Comparison of ENCODE assay signal across 31 cellular contexts in the genomic region with DNA sequence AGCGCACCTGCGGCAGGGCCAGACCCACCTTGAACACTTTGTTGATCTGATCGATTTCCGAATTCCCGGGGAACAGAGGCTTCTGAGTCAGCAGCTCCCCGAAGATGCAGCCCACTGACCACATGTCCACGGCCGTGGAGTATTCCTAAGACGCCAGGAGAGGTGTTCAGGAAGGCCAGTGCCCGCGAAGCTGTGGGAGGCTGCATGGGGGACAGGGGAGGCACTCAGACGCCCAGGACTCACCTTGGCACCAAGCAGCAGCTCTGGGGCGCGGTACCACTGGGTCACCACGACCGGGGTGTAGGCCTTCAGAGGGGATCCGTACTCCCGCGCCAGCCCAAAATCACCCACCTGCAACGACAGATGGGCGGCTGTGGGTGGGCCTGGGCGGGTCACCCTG. TPM values are rescaled to one million over a fixed set of nuclear protein-coding genes. Genes with fewer than 3 reads are reported as not detected.
DNase-seq lines count a peak whose midpoint lies in the region; ATAC-seq and TF ChIP-seq lines count a peak whose summit lies in the region.
"Had no signal": no experiment of that assay in that cellular context is flagged by ENCODE, and none has a peak within 500 bp of the region (broad histone marks: within the 10 kb centered on the region; RNA-seq: fewer than 3 reads in every experiment).

No MANE protein-coding gene starts in this region.

- peaks cover 2 to 10% (median 4%) of the 10 kb centered on the region in 3 experiments; a peak in 6 of 7 replicates for H3K36me3 Mint-ChIP-seq in H9 (ENCODE audit: insufficient read depth in 1 of 3, low read depth in 3 of 3)

- DNase-seq in activated T-cell treated with anti-CD3 and anti-CD28 coated beads, Interleukin-2, amount 50 U/mL, for 1 hour: peak; percentile 15
- DNase-seq in activated T-cell treated with anti-CD3 and anti-CD28 coated beads, Interleukin-2, amount 50 U/mL, for 48 hours: no peak
- DNase-seq in H9 (no peak), islet precursor cell (peak; percentile 40), sigmoid colon (peak; percentile 54), NCI-H446 treated with DMSO at 0.1 percent for 48 hours (lab: John Stamatoyannopoulos, UW) (no peak)
- DNase-seq: activated CD8-positive, alpha-beta T cell treated with anti-CD3 and anti-CD28 coated beads for 36 hours; activated naive CD4-positive, alpha-beta T cell treated with Interleukin-2 at 50 U/mL for 16 hours; activated T-cell treated with anti-CD3 and anti-CD28 coated beads, Interleukin-2, amount 50 U/mL, for 4 hours; CD8-positive, alpha-beta memory T cell; cerebellar nuclear complex; foreskin fibroblast; KG1; MG63; NCI-H1930; NCI-H526; NK-92 treated with Interleukin-12 subunit alpha and Interleukin-12 subunit beta, amount 100 ng/mL, for 24 hours; stimulated activated naive B cell treated with anti-CD40 and anti-IgM and Interleukin-4, amounts not matched to agents 10 μg/mL and 1 μg/mL and 100 μg/mL, for 72 hours had no signal

- TF ChIP-seq CTCF in H9 (conservative IDR thresholded peaks at IDR 0.05) (no peak), sigmoid colon (IDR thresholded peaks at IDR 0.05) (no peak)

- H3K27me3 Mint-ChIP-seq in H9 (ENCODE audit: low read depth): no peaks in the 10 kb centered on the region
- H3K27me3 Mint-ChIP-seq: activated CD8-positive, alpha-beta T cell treated with anti-CD3 and anti-CD28 coated beads for 36 hours; B cell; CD8-positive, alpha-beta memory T cell; stimulated activated naive B cell treated with anti-CD40 and anti-IgM and Interleukin-4, amounts not matched to agents 10 μg/mL and 1 μg/mL and 100 μg/mL, for 72 hours had no signal

- H2BK15ac ChIP-seq in H9 (ENCODE audit: low read depth, low read length): no peak overlapping the region

- H4K8ac ChIP-seq in H9 (replicated peaks; ENCODE audit: insufficient read length, low read depth, low read length): no peak overlapping the region

- no peak overlapping the region for H3K23ac ChIP-seq in H9 (ENCODE audit: insufficient read length, low read depth, low read length)

- no peaks in the 10 kb centered on the region for H4K20me1 ChIP-seq in H9 (ENCODE audit: control insufficient read depth, insufficient read depth, insufficient read length)

- H2BK120ac ChIP-seq in H9 (ENCODE audit: low read depth, low read length, poor library complexity, severe bottlenecking): no peak overlapping the region

- TF ChIP-seq EP300 in sigmoid colon (IDR thresholded peaks at IDR 0.05): no peak

- H3K27ac ChIP-seq in H9 (ENCODE audit: insufficient read length, low read depth, low read length) (no peak overlapping the region), sigmoid colon (no peak overlapping the region)
- H3K27ac ChIP-seq: body of pancreas, dorsolateral prefrontal cortex, esophagus muscularis mucosa, HL-60, SK-N-MC, skin epidermis, vagina had no signal

- no peak for TF ChIP-seq POLR2A in sigmoid colon (IDR thresholded peaks at IDR 0.05)

- H3K27me3 ChIP-seq in H9 (ENCODE audit: insufficient read depth, low read length): no peaks in the 10 kb centered on the region
- H3K27me3 ChIP-seq in sigmoid colon: no peaks in the 10 kb centered on the region
- H3K27me3 ChIP-seq: body of pancreas, dorsolateral prefrontal cortex, esophagus muscularis mucosa, MG63, vagina had no signal

- no peak overlapping the region for H3K18ac ChIP-seq in H9 (ENCODE audit: insufficient read length, low read depth, low read length)

- no peaks in the 10 kb centered on the region for H3K23me2 ChIP-seq in H9 (ENCODE audit: insufficient read length, low read depth, low read length, poor library complexity, severe bottlenecking)

- H3K4me2 ChIP-seq in H9 (ENCODE audit: insufficient read depth, insufficient read length, low read length): no peak overlapping the region

- WGBS in H9 (ENCODE audit: extremely low coverage, insufficient read length, low lambda C conversion rate): no CpG with 5 or more reads among the region's 22 CpGs
- WGBS in sigmoid colon, 2 donors: 96% methylated on average over 22 of the region's 22 CpGs

- H3K4me3 ChIP-seq in sigmoid colon: no peak overlapping the region
- H3K4me3 ChIP-seq: body of pancreas, dorsolateral prefrontal cortex, esophagus muscularis mucosa, MG63, SK-N-MC, skin epidermis, vagina had no signal

- H4K5ac ChIP-seq in H9 (ENCODE audit: insufficient read length, low read depth, low read length): no peak overlapping the region

- H2AK5ac ChIP-seq in H9 (ENCODE audit: insufficient read length, low read length): no peak overlapping the region

- no peaks in the 10 kb centered on the region for H3K79me2 ChIP-seq in H9 (ENCODE audit: insufficient read depth, low read length)

- H3K79me1 ChIP-seq in H9 (ENCODE audit: insufficient read depth, low read depth, low read length, poor library complexity, severe bottlenecking): no peaks in the 10 kb centered on the region

- no peaks in the 10 kb centered on the region for H3K9me3 Mint-ChIP-seq in H9
- H3K9me3 Mint-ChIP-seq: activated CD8-positive, alpha-beta T cell treated with anti-CD3 and anti-CD28 coated beads for 36 hours; activated T-cell treated with anti-CD3 and anti-CD28 coated beads, Interleukin-2, amount 50 U/mL, for 4 hours; CD8-positive, alpha-beta memory T cell; nephron; stimulated activated naive B cell treated with anti-CD40 and anti-IgM and Interleukin-4, amounts not matched to agents 10 μg/mL and 1 μg/mL and 100 μg/mL, for 72 hours; T-helper 1 cell treated with Interleukin-12 subunit alpha and Interleukin-12 subunit beta and Interleukin-4 antibody, amounts not matched to agents 30 μg/mL and 1 μg/mL, for 36 hours had no signal

- H3K9me3 ChIP-seq in H9 (ENCODE audit: control insufficient read depth, low read depth, low read length) (no peaks in the 10 kb centered on the region), sigmoid colon (no peaks in the 10 kb centered on the region)
- H3K9me3 ChIP-seq: body of pancreas, esophagus muscularis mucosa, MG63, vagina had no signal

- H3K14ac ChIP-seq in H9 (ENCODE audit: insufficient read depth, low read length): no peak overlapping the region

- H3K4me1 Mint-ChIP-seq in H9: no peaks in the 10 kb centered on the region
- H3K4me1 Mint-ChIP-seq: B cell; CD8-positive, alpha-beta memory T cell; nephron; stimulated activated naive B cell treated with anti-CD40 and anti-IgM and Interleukin-4, amounts not matched to agents 10 μg/mL and 1 μg/mL and 100 μg/mL, for 72 hours had no signal

- H3K4ac ChIP-seq in H9 (ENCODE audit: low read depth, low read length): no peak overlapping the region

- no peak overlapping the region for H3K4me3 Mint-ChIP-seq in H9
- H3K4me3 Mint-ChIP-seq: activated CD8-positive, alpha-beta T cell treated with anti-CD3 and anti-CD28 coated beads for 36 hours; activated T-cell treated with anti-CD3 and anti-CD28 coated beads, Interleukin-2, amount 50 U/mL, for 4 hours; B cell; CD8-positive, alpha-beta memory T cell; nephron; stimulated activated naive B cell treated with anti-CD40 and anti-IgM and Interleukin-4, amounts not matched to agents 10 μg/mL and 1 μg/mL and 100 μg/mL, for 72 hours; T-helper 1 cell treated with Interleukin-12 subunit alpha and Interleukin-12 subunit beta and Interleukin-4 antibody, amounts not matched to agents 30 μg/mL and 1 μg/mL, for 36 hours had no signal

- intact Hi-C loops in sigmoid colon (cut with DNase I): no loop called here

- no peak overlapping the region for H3K56ac ChIP-seq in H9 (ENCODE audit: insufficient read length, low read depth, low read length)

- no peak overlapping the region for H4K91ac ChIP-seq in H9 (ENCODE audit: insufficient read length, low read depth, low read length)

- peaks cover 8 to 22% (median 11%) of the 10 kb centered on the region in 4 donors for H3K36me3 ChIP-seq in sigmoid colon
- H3K36me3 ChIP-seq: MG63 had no signal

- no peaks in the 10 kb centered on the region for H3K4me1 ChIP-seq in H9 (ENCODE audit: insufficient read depth, low read length)
- no peaks in the 10 kb centered on the region for H3K4me1 ChIP-seq in sigmoid colon
- H3K4me1 ChIP-seq: body of pancreas, esophagus muscularis mucosa, vagina had no signal

- no peak overlapping the region for H2BK12ac ChIP-seq in H9 (ENCODE audit: insufficient read length, low read depth, low read length)

- no peak overlapping the region for H2BK20ac ChIP-seq in H9 (ENCODE audit: low read depth, low read length, poor library complexity, severe bottlenecking)

- no peak overlapping the region for H2BK5ac ChIP-seq in H9 (ENCODE audit: insufficient read length, low read length)

- H2AFZ ChIP-seq in H9 (ENCODE audit: low read length): no peak overlapping the region

- ATAC-seq in HG03095 (IDR thresholded peaks at IDR 0.05; ENCODE audit: unreplicated experiment) (no peak), GM21528 (IDR thresholded peaks at IDR 0.05; ENCODE audit: low FRiP score, unreplicated experiment) (no peak)
- ATAC-seq: activated CD4-positive, CD25-positive, alpha-beta regulatory T cell treated with anti-CD3 and anti-CD28 coated beads, Interleukin-2, amount 50 U/mL, for 24 hours; activated CD8-positive, alpha-beta T cell treated with anti-CD3 and anti-CD28 coated beads for 36 hours; activated T-cell treated with anti-CD3 and anti-CD28 coated beads, Interleukin-2, amount 50 U/mL, for 4 hours; body of pancreas; stimulated activated naive B cell treated with anti-CD40 and anti-IgM and Interleukin-4, amounts not matched to agents 10 μg/mL and 1 μg/mL and 100 μg/mL, for 72 hours had no signal

- H3K9ac ChIP-seq in H9 (ENCODE audit: extremely low read depth, insufficient read length, low read length): no peak overlapping the region

- H3K27ac Mint-ChIP-seq in H9: peak overlapping the region in 2 of 3 experiments; percentile 28 to 59; a peak in 1 of 7 replicates
- H3K27ac Mint-ChIP-seq: activated CD8-positive, alpha-beta T cell treated with anti-CD3 and anti-CD28 coated beads for 36 hours; B cell; CD8-positive, alpha-beta memory T cell; nephron; stimulated activated naive B cell treated with anti-CD40 and anti-IgM and Interleukin-4, amounts not matched to agents 10 μg/mL and 1 μg/mL and 100 μg/mL, for 72 hours; T-helper 1 cell treated with Interleukin-12 subunit alpha and Interleukin-12 subunit beta and Interleukin-4 antibody, amounts not matched to agents 30 μg/mL and 1 μg/mL, for 36 hours had no signal

- H3T11ph ChIP-seq in H9 (ENCODE audit: low read length): no peak overlapping the region

RNA-seq across cellular contexts. Expression of gene SLC35E2B, which starts 11.2 kb away (rescaled TPM):
- total RNA-seq in H9 (2021) (39.6 and 41.7 TPM in 2 replicates), sigmoid colon (10 to 100 TPM; 25.0 to 78.1 (median 31.6) TPM)
- 10 to 100 TPM in 2 of 3 donors, 1 to 10 TPM in 1; 9.5 to 38.5 (median 12.0) TPM for polyA plus RNA-seq in sigmoid colon

RNA-seq across cellular contexts. Expression of gene CDK11A, which starts 20.4 kb away (rescaled TPM):
- total RNA-seq in H9 (2021) (49.5 and 50.1 TPM in 2 replicates), sigmoid colon (10 to 100 TPM; 21.6 to 53.7 (median 37.5) TPM)
- 10 to 100 TPM; 19.8 to 35.0 (median 33.1) TPM for polyA plus RNA-seq in sigmoid colon

RNA-seq across cellular contexts. Expression of gene CDK11B, which starts 45.0 kb away (rescaled TPM):
- total RNA-seq in H9 (2021) (30.1 and 33.3 TPM in 2 replicates), sigmoid colon (10 to 100 TPM; 23.9 to 51.0 (median 27.8) TPM)
- polyA plus RNA-seq in sigmoid colon: 10 to 100 TPM; 30.0 to 38.4 (median 37.9) TPM

Comparison
In these comparisons a context has a peak if more than half of its experiments do, and no peak if none do; other contexts are left out.
1. DNase-seq: peak in activated T-cell treated with anti-CD3 and anti-CD28 coated beads, Interleukin-2, amount 50 U/mL, for 1 hour (single experiment), islet precursor cell (single experiment) and sigmoid colon (single experiment); none in activated T-cell treated with anti-CD3 and anti-CD28 coated beads, Interleukin-2, amount 50 U/mL, for 48 hours (0 of 2), H9 (single experiment) and NCI-H446 treated with DMSO at 0.1 percent for 48 hours (single experiment).